8 cellular contexts compared by ENCODE assay signal in genomic region chr5:59799668-59800374, GRCh38.
DNase-seq lines count a peak whose midpoint lies in the region; ATAC-seq, FAIRE-seq and TF ChIP-seq lines count a peak whose summit lies in the region.

No MANE protein-coding gene starts in this region.

- H3K36me3 Mint-ChIP-seq in activated naive CD4-positive, alpha-beta T cell treated with anti-CD3 and anti-CD28 coated beads for 36 hours (ENCODE audit: low read depth): no peaks in the 10 kb centered on the region

- H3K9me3 ChIP-seq in endothelial cell of umbilical vein (replicated peaks; ENCODE audit: control insufficient read depth, insufficient read depth, low read length): no peaks in the 10 kb centered on the region

- dilution Hi-C loops in endothelial cell of umbilical vein (cut with MboI; ENCODE audit: extremely low pct_ligation_motif_present, low sequenced_read_pairs): no loop called here

- FAIRE-seq in endothelial cell of umbilical vein (lab: Jason Lieb, UNC): no peak

- POLR2A ChIA-PET in endothelial cell of umbilical vein (lab: Charles Lee): no interaction called here

- peak; percentile 33 to 59 for TF ChIP-seq CTCF in endothelial cell of umbilical vein (IDR thresholded peaks at IDR 0.05; ENCODE audit: extremely low read depth in 1 of 2, insufficient read depth in 1 of 2, low read depth in 1 of 2, low read length in 2 of 2)

- peak overlapping the region; percentile 48 for H3K9ac ChIP-seq in endothelial cell of umbilical vein (replicated peaks; ENCODE audit: extremely low read depth, insufficient read depth, low read length)

- no peaks in the 10 kb centered on the region for H3K4me1 Mint-ChIP-seq in activated naive CD4-positive, alpha-beta T cell treated with anti-CD3 and anti-CD28 coated beads for 36 hours (ENCODE audit: low read depth)

- peaks cover 22% of the 10 kb centered on the region for H3K4me1 ChIP-seq in endothelial cell of umbilical vein (ENCODE audit: control insufficient read depth, extremely low read depth, insufficient read depth, low read length)

- peak; percentile 30 for DNase-seq in activated naive CD4-positive, alpha-beta T cell treated with anti-CD3 and anti-CD28 coated beads for 36 hours
- DNase-seq in activated naive CD4-positive, alpha-beta T cell (lab: John Stamatoyannopoulos, UW): no peak
- DNase-seq in KG1 (lab: John Stamatoyannopoulos, UW): peak; percentile 30
- DNase-seq in SK-N-DZ (ENCODE audit: low spot score): peak; percentile 54
- DNase-seq in endothelial cell of umbilical vein (ENCODE audit: low read depth, low spot score): peak; percentile 82
- DNase-seq in mucosa of gallbladder (ENCODE audit: low spot score): peak; percentile 27
- no peak for DNase-seq in ecto neural progenitor cell (ENCODE audit: low spot score)

- H3K27me3 Mint-ChIP-seq in activated naive CD4-positive, alpha-beta T cell treated with anti-CD3 and anti-CD28 coated beads for 36 hours (ENCODE audit: low read depth): peaks cover 7% of the 10 kb centered on the region

- CTCF ChIA-PET in activated naive CD4-positive, alpha-beta T cell treated with anti-CD3 and anti-CD28 coated beads for 36 hours (lab: Charles Lee): interaction anchor here (1.0 to 2.5 kb wide), 11 partner anchors 11 to 614 kb away, joined by 3 to 21 read pairs (median 5); no protein-coding TSS in a partner anchor
- CTCF ChIA-PET in endothelial cell of umbilical vein (lab: Charles Lee): interaction anchor here (0.6 to 4.6 kb wide), 45 partner anchors 10 to 930 kb away, joined by 3 to 74 read pairs (median 4); no protein-coding TSS in a partner anchor

- BruUV-seq in endothelial cell of umbilical vein (replicated peaks; lab: Mats Ljungman, UMichigan): TSS peak; percentile 54

- no peaks in the 10 kb centered on the region for H4K20me1 ChIP-seq in endothelial cell of umbilical vein (replicated peaks; ENCODE audit: control insufficient read depth, extremely low read depth, insufficient read depth, low read length)

- H3K36me3 ChIP-seq in endothelial cell of umbilical vein (ENCODE audit: control insufficient read depth in 2 of 2, extremely low read depth in 1 of 2, insufficient read depth in 2 of 2, low read length in 2 of 2): no peaks in the 10 kb centered on the region

- peak overlapping the region; percentile 62 for H3K27ac ChIP-seq in endothelial cell of umbilical vein (ENCODE audit: insufficient read depth, low read depth, low read length)

- H2AFZ ChIP-seq in endothelial cell of umbilical vein (ENCODE audit: low read depth, low read length): peak overlapping the region; percentile 14

- H3K4me3 ChIP-seq in endothelial cell of umbilical vein (replicated peaks in 1 of 3; ENCODE audit: insufficient read depth in 1 of 3, low read depth in 1 of 3, low read length in 3 of 3): no peak overlapping the region

- peak; percentile 55 for ATAC-seq in GM21786 (IDR thresholded peaks at IDR 0.05; ENCODE audit: unreplicated experiment)

- H3K79me2 ChIP-seq in endothelial cell of umbilical vein (ENCODE audit: control insufficient read depth, insufficient read depth, low read length): no peaks in the 10 kb centered on the region

- H3K9me3 Mint-ChIP-seq in activated naive CD4-positive, alpha-beta T cell treated with anti-CD3 and anti-CD28 coated beads for 36 hours: no peaks in the 10 kb centered on the region

- TF ChIP-seq POLR2A in endothelial cell of umbilical vein (IDR thresholded peaks at IDR 0.05; ENCODE audit: low read depth, low read length): no peak

- H3K9me1 ChIP-seq in endothelial cell of umbilical vein (replicated peaks; ENCODE audit: control insufficient read depth, extremely low read depth, insufficient read depth, low read length): no peaks in the 10 kb centered on the region

- intact Hi-C loops in activated naive CD4-positive, alpha-beta T cell treated with anti-CD3 and anti-CD28 coated beads for 36 hours (cut with micrococcal nuclease): loop anchor here (1.0 to 10.0 kb wide), 7 partner anchors 76 to 913 kb away; no protein-coding TSS in a partner anchor
- intact Hi-C loops in endothelial cell of umbilical vein (cut with micrococcal nuclease): loop anchor here (1.0 to 10.0 kb wide), 11 partner anchors 10 to 765 kb away; no protein-coding TSS in a partner anchor

- no peaks in the 10 kb centered on the region for H3K27me3 ChIP-seq in endothelial cell of umbilical vein (ENCODE audit: control insufficient read depth in 2 of 2, insufficient read depth in 2 of 2, low read length in 2 of 2)

- no peak overlapping the region for H3K27ac Mint-ChIP-seq in activated naive CD4-positive, alpha-beta T cell treated with anti-CD3 and anti-CD28 coated beads for 36 hours

- peak overlapping the region; percentile 94 for H3K4me2 ChIP-seq in endothelial cell of umbilical vein (ENCODE audit: insufficient read depth, low read length)

- no peak overlapping the region for H3K4me3 Mint-ChIP-seq in activated naive CD4-positive, alpha-beta T cell treated with anti-CD3 and anti-CD28 coated beads for 36 hours

TF ChIP-seq in endothelial cell of umbilical vein, 7 proteins besides CTCF, POLR2A, EP300 and RAD21:
- no peak for TF ChIP-seq GATA2 (IDR thresholded peaks at IDR 0.05; ENCODE audit: insufficient read depth, insufficient read length, low read depth, low read length)
- TF ChIP-seq POLR2AphosphoS5 (IDR thresholded peaks at IDR 0.05; ENCODE audit: insufficient read depth, low read depth, low read length): no peak
- TF ChIP-seq MAX (IDR thresholded peaks at IDR 0.05; ENCODE audit: insufficient read depth, insufficient read length): no peak
- no peak for TF ChIP-seq JUN (IDR thresholded peaks at IDR 0.05; ENCODE audit: borderline replicate concordance, insufficient read depth, insufficient read length, low read depth)
- no peak for TF ChIP-seq FOS (IDR thresholded peaks at IDR 0.05; ENCODE audit: borderline replicate concordance, insufficient read depth, low read length)
- TF ChIP-seq EZH2 (IDR thresholded peaks at IDR 0.05; ENCODE audit: borderline replicate concordance, low read depth, low read length, severe bottlenecking): no peak
- TF ChIP-seq MYC (IDR thresholded peaks at IDR 0.05; ENCODE audit: low read depth, low read length): no peak

Comparison
In these comparisons a context has a peak if more than half of its experiments do, and no peak if none do; other contexts are left out.
1. DNase-seq: peak in activated naive CD4-positive, alpha-beta T cell treated with anti-CD3 and anti-CD28 coated beads for 36 hours (single experiment), KG1 (single experiment), SK-N-DZ (single experiment), endothelial cell of umbilical vein (single experiment) and mucosa of gallbladder (single experiment); none in activated naive CD4-positive, alpha-beta T cell (0 of 4) and ecto neural progenitor cell (single experiment).